Comparison of ENCODE assay signal across 25 cellular contexts in the genomic region with DNA sequence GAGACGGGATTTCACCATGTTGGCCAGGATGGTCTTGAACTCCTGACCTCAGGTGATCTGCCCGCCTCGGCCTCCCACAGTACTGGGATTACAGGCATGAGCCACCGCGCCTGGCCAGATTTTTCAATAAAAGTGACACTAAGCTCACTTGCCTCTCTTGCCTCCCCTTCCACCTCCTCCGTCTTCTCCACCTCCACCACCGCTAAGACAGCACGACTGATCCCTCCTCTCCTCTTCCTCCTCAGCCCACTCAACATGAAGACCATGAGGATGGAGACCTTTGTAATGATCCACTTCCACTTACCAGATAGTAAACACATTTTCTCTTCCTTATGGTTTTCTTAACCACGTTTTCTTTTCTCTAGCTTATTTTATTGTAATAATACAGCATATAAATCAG.
"Had no signal": no experiment of that assay in that cellular context is flagged by ENCODE, and none has a peak within 500 bp of the region (broad histone marks: within the 10 kb centered on the region; RNA-seq: fewer than 3 reads in every experiment).

No MANE protein-coding gene starts in this region.

- H3K36me3 ChIP-seq: colonic mucosa, prostate gland had no signal

- H3K4me3 ChIP-seq: adrenal gland, body of pancreas, colonic mucosa, pancreas, prostate gland, skin epidermis, tibial nerve had no signal

- ATAC-seq: activated CD4-positive, CD25-positive, alpha-beta regulatory T cell treated with anti-CD3 and anti-CD28 coated beads, Interleukin-2, amount 50 U/mL, for 24 hours; activated naive CD4-positive, alpha-beta T cell treated with anti-CD3 and anti-CD28 coated beads, Interleukin-2, amount 50 U/mL, for 72 hours; body of pancreas; left ventricle myocardium superior; pancreas; sciatic nerve; stimulated activated memory B cell treated with anti-CD40 and anti-IgM and Interleukin-4, amounts not matched to agents 10 μg/mL and 1 μg/mL and 100 μg/mL, for 72 hours had no signal

- H3K27me3 Mint-ChIP-seq: stimulated activated memory B cell treated with anti-CD40 and anti-IgM and Interleukin-4, amounts not matched to agents 10 μg/mL and 1 μg/mL and 100 μg/mL, for 72 hours had no signal

- H3K9me3 ChIP-seq: adrenal gland, body of pancreas, colonic mucosa, pancreas, prostate gland, tibial nerve had no signal

- H3K4me1 ChIP-seq: prostate gland had no signal

- H3K27ac Mint-ChIP-seq: stimulated activated memory B cell treated with anti-CD40 and anti-IgM and Interleukin-4, amounts not matched to agents 10 μg/mL and 1 μg/mL and 100 μg/mL, for 72 hours had no signal

- H3K4me3 Mint-ChIP-seq: stimulated activated memory B cell treated with anti-CD40 and anti-IgM and Interleukin-4, amounts not matched to agents 10 μg/mL and 1 μg/mL and 100 μg/mL, for 72 hours had no signal

- DNase-seq: activated CD4-positive, alpha-beta T cell treated with anti-CD3 and anti-CD28 coated beads for 48 hours; activated CD4-positive, alpha-beta T cell treated with anti-CD3 and anti-CD28 coated beads, Interleukin-2, amount 50 U/mL, for 48 hours; activated CD8-positive, alpha-beta memory T cell treated with anti-CD3 and anti-CD28 coated beads for 24 hours; activated gamma-delta T cell treated with Interleukin-2 at 50 U/mL for 16 hours; activated T-cell treated with anti-CD3 and anti-CD28 coated beads, Interleukin-2, amount 50 U/mL, for 1 hour; adrenal gland; aorta; body of pancreas; cerebellar nuclear complex; colonic mucosa; effector CD8-positive, alpha-beta T cell; left ventricle myocardium superior; retina; stimulated activated CD4-positive, alpha-beta T cell treated with anti-CD3 and anti-CD28 coated beads, Interleukin-12 subunit alpha, Interleukin-12 subunit beta, amount 100 ng/mL, for 4 hours; stimulated activated CD4-positive, alpha-beta T cell treated with anti-CD3 and anti-CD28 coated beads, Interleukin-4, amount 100 ng/mL, for 24 hours; T-helper 9 cell; WERI-Rb-1 had no signal

- H3K27ac ChIP-seq: adrenal gland, body of pancreas, colonic mucosa, pancreas, prostate gland, skin epidermis, tibial nerve, WERI-Rb-1 had no signal

- H3K9me3 Mint-ChIP-seq: activated naive CD4-positive, alpha-beta T cell treated with anti-CD3 and anti-CD28 coated beads, Interleukin-2, amount 50 U/mL, for 72 hours; stimulated activated memory B cell treated with anti-CD40 and anti-IgM and Interleukin-4, amounts not matched to agents 10 μg/mL and 1 μg/mL and 100 μg/mL, for 72 hours had no signal

- H3K27me3 ChIP-seq: adrenal gland, body of pancreas, colonic mucosa, pancreas, tibial nerve had no signal
